2 cellular contexts compared by ENCODE assay signal in the genomic region with DNA sequence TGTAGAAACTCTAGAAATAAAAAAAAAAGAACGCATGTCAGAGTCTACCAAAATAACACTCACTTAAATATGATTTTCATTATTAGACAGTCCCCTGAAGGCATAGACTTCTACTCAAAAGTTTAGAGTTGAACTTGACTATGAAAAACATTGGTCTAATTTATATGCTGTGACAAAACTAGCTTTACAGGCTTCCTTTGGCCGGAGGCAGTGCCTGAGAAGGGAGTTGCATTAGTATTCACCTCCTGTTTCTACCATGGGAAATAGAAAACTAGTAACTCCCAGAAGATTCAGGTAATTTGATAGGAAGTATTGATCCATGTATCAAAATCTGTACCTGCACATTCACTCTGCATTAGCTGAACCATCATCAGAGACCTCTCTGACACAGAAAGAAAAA.
TF ChIP-seq lines count a peak whose summit lies in the region.

No MANE protein-coding gene starts in this region.

TF ChIP-seq in HEK293, 187 proteins besides CTCF, POLR2A, EP300 and RAD21 (continued from another document):
- TF ChIP-seq, protein P1, sequence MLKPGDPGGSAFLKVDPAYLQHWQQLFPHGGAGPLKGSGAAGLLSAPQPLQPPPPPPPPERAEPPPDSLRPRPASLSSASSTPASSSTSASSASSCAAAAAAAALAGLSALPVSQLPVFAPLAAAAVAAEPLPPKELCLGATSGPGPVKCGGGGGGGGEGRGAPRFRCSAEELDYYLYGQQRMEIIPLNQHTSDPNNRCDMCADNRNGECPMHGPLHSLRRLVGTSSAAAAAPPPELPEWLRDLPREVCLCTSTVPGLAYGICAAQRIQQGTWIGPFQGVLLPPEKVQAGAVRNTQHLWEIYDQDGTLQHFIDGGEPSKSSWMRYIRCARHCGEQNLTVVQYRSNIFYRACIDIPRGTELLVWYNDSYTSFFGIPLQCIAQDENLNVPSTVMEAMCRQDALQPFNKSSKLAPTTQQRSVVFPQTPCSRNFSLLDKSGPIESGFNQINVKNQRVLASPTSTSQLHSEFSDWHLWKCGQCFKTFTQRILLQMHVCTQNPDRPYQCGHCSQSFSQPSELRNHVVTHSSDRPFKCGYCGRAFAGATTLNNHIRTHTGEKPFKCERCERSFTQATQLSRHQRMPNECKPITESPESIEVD (tag by site-specific recombination; IDR thresholded peaks at IDR 0.05) = 0 out of 2 replicates have a peak, but pooled peaks have one; percentile 52
- TF ChIP-seq GLI2 (tag by site-specific recombination; IDR thresholded peaks at IDR 0.05; ENCODE audit: borderline replicate concordance, low read depth) = no peak
- no peak for TF ChIP-seq ZNF223 (tag by site-specific recombination; IDR thresholded peaks at IDR 0.05)

TF ChIP-seq in WTC11, 78 proteins besides CTCF, POLR2A, EP300 and RAD21 (continued from another document):
- TF ChIP-seq, protein P2, sequence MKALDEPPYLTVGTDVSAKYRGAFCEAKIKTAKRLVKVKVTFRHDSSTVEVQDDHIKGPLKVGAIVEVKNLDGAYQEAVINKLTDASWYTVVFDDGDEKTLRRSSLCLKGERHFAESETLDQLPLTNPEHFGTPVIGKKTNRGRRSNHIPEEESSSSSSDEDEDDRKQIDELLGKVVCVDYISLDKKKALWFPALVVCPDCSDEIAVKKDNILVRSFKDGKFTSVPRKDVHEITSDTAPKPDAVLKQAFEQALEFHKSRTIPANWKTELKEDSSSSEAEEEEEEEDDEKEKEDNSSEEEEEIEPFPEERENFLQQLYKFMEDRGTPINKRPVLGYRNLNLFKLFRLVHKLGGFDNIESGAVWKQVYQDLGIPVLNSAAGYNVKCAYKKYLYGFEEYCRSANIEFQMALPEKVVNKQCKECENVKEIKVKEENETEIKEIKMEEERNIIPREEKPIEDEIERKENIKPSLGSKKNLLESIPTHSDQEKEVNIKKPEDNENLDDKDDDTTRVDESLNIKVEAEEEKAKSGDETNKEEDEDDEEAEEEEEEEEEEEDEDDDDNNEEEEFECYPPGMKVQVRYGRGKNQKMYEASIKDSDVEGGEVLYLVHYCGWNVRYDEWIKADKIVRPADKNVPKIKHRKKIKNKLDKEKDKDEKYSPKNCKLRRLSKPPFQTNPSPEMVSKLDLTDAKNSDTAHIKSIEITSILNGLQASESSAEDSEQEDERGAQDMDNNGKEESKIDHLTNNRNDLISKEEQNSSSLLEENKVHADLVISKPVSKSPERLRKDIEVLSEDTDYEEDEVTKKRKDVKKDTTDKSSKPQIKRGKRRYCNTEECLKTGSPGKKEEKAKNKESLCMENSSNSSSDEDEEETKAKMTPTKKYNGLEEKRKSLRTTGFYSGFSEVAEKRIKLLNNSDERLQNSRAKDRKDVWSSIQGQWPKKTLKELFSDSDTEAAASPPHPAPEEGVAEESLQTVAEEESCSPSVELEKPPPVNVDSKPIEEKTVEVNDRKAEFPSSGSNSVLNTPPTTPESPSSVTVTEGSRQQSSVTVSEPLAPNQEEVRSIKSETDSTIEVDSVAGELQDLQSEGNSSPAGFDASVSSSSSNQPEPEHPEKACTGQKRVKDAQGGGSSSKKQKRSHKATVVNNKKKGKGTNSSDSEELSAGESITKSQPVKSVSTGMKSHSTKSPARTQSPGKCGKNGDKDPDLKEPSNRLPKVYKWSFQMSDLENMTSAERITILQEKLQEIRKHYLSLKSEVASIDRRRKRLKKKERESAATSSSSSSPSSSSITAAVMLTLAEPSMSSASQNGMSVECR (CRISPR knock-in tag; IDR thresholded peaks at IDR 0.05; ENCODE audit: borderline replicate concordance) = no peak
- no peak for TF ChIP-seq CREB1 (CRISPR knock-in tag; IDR thresholded peaks at IDR 0.05)
- TF ChIP-seq NR3C1 (CRISPR knock-in tag; conservative IDR thresholded peaks at IDR 0.05; ENCODE audit: low read depth) = no peak
- TF ChIP-seq, protein P3, sequence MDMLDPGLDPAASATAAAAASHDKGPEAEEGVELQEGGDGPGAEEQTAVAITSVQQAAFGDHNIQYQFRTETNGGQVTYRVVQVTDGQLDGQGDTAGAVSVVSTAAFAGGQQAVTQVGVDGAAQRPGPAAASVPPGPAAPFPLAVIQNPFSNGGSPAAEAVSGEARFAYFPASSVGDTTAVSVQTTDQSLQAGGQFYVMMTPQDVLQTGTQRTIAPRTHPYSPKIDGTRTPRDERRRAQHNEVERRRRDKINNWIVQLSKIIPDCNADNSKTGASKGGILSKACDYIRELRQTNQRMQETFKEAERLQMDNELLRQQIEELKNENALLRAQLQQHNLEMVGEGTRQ (CRISPR knock-in tag; IDR thresholded peaks at IDR 0.05) = no peak
- TF ChIP-seq ZNF232 (CRISPR knock-in tag; IDR thresholded peaks at IDR 0.05) = no peak
- TF ChIP-seq, protein P4, sequence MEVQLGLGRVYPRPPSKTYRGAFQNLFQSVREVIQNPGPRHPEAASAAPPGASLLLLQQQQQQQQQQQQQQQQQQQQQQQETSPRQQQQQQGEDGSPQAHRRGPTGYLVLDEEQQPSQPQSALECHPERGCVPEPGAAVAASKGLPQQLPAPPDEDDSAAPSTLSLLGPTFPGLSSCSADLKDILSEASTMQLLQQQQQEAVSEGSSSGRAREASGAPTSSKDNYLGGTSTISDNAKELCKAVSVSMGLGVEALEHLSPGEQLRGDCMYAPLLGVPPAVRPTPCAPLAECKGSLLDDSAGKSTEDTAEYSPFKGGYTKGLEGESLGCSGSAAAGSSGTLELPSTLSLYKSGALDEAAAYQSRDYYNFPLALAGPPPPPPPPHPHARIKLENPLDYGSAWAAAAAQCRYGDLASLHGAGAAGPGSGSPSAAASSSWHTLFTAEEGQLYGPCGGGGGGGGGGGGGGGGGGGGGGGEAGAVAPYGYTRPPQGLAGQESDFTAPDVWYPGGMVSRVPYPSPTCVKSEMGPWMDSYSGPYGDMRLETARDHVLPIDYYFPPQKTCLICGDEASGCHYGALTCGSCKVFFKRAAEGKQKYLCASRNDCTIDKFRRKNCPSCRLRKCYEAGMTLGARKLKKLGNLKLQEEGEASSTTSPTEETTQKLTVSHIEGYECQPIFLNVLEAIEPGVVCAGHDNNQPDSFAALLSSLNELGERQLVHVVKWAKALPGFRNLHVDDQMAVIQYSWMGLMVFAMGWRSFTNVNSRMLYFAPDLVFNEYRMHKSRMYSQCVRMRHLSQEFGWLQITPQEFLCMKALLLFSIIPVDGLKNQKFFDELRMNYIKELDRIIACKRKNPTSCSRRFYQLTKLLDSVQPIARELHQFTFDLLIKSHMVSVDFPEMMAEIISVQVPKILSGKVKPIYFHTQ (CRISPR knock-in tag; IDR thresholded peaks at IDR 0.05) = no peak
- TF ChIP-seq ZBTB21 (CRISPR knock-in tag; IDR thresholded peaks at IDR 0.05; ENCODE audit: borderline replicate concordance) = no peak
- TF ChIP-seq, protein P5, sequence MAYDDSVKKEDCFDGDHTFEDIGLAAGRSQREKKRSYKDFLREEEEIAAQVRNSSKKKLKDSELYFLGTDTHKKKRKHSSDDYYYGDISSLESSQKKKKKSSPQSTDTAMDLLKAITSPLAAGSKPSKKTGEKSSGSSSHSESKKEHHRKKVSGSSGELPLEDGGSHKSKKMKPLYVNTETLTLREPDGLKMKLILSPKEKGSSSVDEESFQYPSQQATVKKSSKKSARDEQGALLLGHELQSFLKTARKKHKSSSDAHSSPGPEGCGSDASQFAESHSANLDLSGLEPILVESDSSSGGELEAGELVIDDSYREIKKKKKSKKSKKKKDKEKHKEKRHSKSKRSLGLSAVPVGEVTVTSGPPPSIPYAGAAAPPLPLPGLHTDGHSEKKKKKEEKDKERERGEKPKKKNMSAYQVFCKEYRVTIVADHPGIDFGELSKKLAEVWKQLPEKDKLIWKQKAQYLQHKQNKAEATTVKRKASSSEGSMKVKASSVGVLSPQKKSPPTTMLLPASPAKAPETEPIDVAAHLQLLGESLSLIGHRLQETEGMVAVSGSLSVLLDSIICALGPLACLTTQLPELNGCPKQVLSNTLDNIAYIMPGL (CRISPR knock-in tag; IDR thresholded peaks at IDR 0.05) = no peak
- TF ChIP-seq ZNF317 (CRISPR knock-in tag; IDR thresholded peaks at IDR 0.05; ENCODE audit: borderline replicate concordance, low read depth) = no peak
- TF ChIP-seq FOXP1 (CRISPR knock-in tag; IDR thresholded peaks at IDR 0.05; ENCODE audit: borderline replicate concordance) = no peak
